ENCODE assay signal across 26 cellular contexts in the genomic region with DNA sequence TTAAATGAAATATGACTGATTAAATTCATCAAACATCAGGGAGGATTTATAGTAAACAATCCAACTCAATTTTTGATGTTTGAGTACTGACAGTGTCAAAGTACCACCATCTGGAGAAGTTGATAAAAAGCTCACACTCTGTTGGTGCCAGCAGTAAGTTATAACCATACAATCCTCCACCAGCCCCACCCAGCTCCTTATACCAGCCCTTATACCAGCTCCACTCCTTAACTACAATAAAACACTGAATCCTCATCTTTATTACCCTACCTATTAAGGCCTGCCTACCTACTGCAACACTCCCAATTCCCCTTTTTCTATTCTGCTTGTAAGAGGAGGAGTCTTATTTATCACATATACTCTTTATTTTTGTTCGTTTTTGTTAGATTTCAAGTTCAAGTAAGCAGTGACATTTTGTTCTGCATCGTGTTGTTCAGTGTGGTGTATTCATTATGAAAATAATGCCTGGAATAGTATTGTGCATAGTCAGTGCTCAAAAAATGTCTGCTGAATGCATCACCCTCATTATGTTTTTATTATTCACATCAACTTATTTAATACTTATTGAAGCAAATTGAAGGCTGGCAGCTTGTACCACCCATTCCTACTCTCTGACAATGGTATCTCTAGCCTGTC.
A peak's percentile ranks its signal among the peaks of the same experiment; 100 is the strongest.
DNase-seq lines count a peak whose midpoint lies in the region; ATAC-seq and TF ChIP-seq lines count a peak whose summit lies in the region.
"Had no signal": no experiment of that assay in that cellular context is flagged by ENCODE, and none has a peak within 500 bp of the region (broad histone marks: within the 10 kb centered on the region; RNA-seq: fewer than 3 reads in every experiment).

No MANE protein-coding gene starts in this region.

- TF ChIP-seq CTCF in choroid plexus epithelial cell (conservative IDR thresholded peaks at IDR 0.05; ENCODE audit: low read depth, low read length) (no peak), mucosa of descending colon (IDR thresholded peaks at IDR 0.05) (no peak)

- peak; percentile 88 for ATAC-seq in mucosa of descending colon
- no peak for ATAC-seq in stimulated activated naive CD8-positive, alpha-beta T cell treated with anti-CD3 and anti-CD28 coated beads, Interleukin-15, Interleukin-2, amounts not matched to agents 100 U/mL and 50 U/mL, for 24 hours
- no peak for ATAC-seq in GM21619 (IDR thresholded peaks at IDR 0.05; ENCODE audit: unreplicated experiment)
- ATAC-seq in GM21423 (IDR thresholded peaks at IDR 0.05; ENCODE audit: unreplicated experiment), result no peak
- ATAC-seq: esophagus mucosa, lower lobe of right lung, right lobe of liver had no signal

- H3K4me3 ChIP-seq in choroid plexus epithelial cell (ENCODE audit: low read depth, low read length) (no peak overlapping the region), mucosa of descending colon (no peak overlapping the region)
- H3K4me3 ChIP-seq: lower lobe of right lung, right lobe of liver, tibial nerve had no signal

- H3K9me3 ChIP-seq in mucosa of descending colon, result peaks cover 23% of the 10 kb centered on the region
- H3K9me3 ChIP-seq: lower lobe of right lung, right lobe of liver had no signal

- DNase-seq in EH (ENCODE audit: low read depth), result peak; percentile 8
- DNase-seq in M059J (ENCODE audit: low read depth), result peak; percentile 48
- peak; percentile 68 for DNase-seq in choroid plexus epithelial cell (ENCODE audit: low read depth)
- no peak for DNase-seq in mucosa of descending colon
- no peak for DNase-seq in stimulated activated naive CD8-positive, alpha-beta T cell treated with anti-CD3 and anti-CD28 coated beads, Interleukin-15, Interleukin-2, amounts not matched to agents 100 U/mL and 50 U/mL, for 24 hours
- DNase-seq in NCI-H526 (lab: John Stamatoyannopoulos, UW), result no peak
- DNase-seq: activated CD4-positive, alpha-beta T cell treated with anti-CD3 and anti-CD28 coated beads, Interleukin-2, amount 50 U/mL, for 1 hour; activated naive CD4-positive, alpha-beta T cell treated with anti-CD3 and anti-CD28 coated beads, Interleukin-2, amount 10 ng/mL, durations not matched to agents 7 days and 5 days; aorta; CD8-positive, alpha-beta memory T cell; DMS153; effector CD8-positive, alpha-beta T cell; GDM1; GOT3; kidney; lower lobe of right lung; NCI-H1092; NCI-H187 treated with DMSO at 0.1 percent for 48 hours; NCI-H2227 treated with DMSO at 0.1 percent for 48 hours; NCI-H748 treated with DMSO at 0.1 percent for 48 hours; right lobe of liver; T-helper 9 cell had no signal

- H3K36me3 ChIP-seq in mucosa of descending colon (ENCODE audit: low read depth), result no peaks in the 10 kb centered on the region
- H3K36me3 ChIP-seq: lower lobe of right lung, right lobe of liver, tibial nerve had no signal

- no peaks in the 10 kb centered on the region for H3K4me1 ChIP-seq in mucosa of descending colon (ENCODE audit: low read depth)
- H3K4me1 ChIP-seq: lower lobe of right lung, right lobe of liver, tibial nerve had no signal

- intact Hi-C loops in mucosa of descending colon (cut with DNase I, micrococcal nuclease), result no loop called here

Comparison
In these comparisons a context has a peak if more than half of its experiments do, and no peak if none do; other contexts are left out.
1. DNase-seq: peak in EH (single experiment), M059J (single experiment) and choroid plexus epithelial cell (single experiment); none in mucosa of descending colon (0 of 3), stimulated activated naive CD8-positive, alpha-beta T cell treated with anti-CD3 and anti-CD28 coated beads, Interleukin-15, Interleukin-2, amounts not matched to agents 100 U/mL and 50 U/mL, for 24 hours (single experiment) and NCI-H526 (0 of 2).